Comparison of ENCODE assay signal across 2 cellular contexts in the genomic region with DNA sequence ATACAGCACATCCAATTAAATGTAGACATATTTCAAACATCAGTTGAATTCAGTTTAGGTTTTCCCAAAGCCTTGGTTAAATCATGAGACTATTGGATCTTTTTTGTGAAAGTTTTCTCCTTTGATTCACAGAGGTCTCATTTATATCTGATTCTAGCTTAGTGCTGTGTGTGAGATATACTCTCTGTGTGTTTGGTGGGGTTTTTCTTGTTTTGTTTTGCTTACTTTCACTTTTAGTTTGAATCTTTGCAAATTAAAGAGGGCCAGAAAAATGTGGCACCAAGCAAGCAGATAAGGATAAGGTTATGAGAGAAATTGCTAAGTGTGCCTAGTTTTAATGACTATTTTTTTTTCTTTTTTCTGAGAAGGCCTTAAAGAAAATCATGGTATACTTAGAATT.
TF ChIP-seq lines count a peak whose summit lies in the region.

No MANE protein-coding gene starts in this region.

TF ChIP-seq in GM12878, 131 proteins besides CTCF, POLR2A, EP300 and RAD21 (continued from another document):
- TF ChIP-seq, protein P1, sequence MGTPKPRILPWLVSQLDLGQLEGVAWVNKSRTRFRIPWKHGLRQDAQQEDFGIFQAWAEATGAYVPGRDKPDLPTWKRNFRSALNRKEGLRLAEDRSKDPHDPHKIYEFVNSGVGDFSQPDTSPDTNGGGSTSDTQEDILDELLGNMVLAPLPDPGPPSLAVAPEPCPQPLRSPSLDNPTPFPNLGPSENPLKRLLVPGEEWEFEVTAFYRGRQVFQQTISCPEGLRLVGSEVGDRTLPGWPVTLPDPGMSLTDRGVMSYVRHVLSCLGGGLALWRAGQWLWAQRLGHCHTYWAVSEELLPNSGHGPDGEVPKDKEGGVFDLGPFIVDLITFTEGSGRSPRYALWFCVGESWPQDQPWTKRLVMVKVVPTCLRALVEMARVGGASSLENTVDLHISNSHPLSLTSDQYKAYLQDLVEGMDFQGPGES (IDR thresholded peaks at IDR 0.05) = no peak
- no peak for TF ChIP-seq SUZ12 (IDR thresholded peaks at IDR 0.05; ENCODE audit: unreplicated experiment)

TF ChIP-seq in WTC11, 78 proteins besides CTCF, POLR2A, EP300 and RAD21 (continued from another document):
- no peak for TF ChIP-seq PRRX2 (CRISPR knock-in tag; IDR thresholded peaks at IDR 0.05)
- TF ChIP-seq, protein P2, sequence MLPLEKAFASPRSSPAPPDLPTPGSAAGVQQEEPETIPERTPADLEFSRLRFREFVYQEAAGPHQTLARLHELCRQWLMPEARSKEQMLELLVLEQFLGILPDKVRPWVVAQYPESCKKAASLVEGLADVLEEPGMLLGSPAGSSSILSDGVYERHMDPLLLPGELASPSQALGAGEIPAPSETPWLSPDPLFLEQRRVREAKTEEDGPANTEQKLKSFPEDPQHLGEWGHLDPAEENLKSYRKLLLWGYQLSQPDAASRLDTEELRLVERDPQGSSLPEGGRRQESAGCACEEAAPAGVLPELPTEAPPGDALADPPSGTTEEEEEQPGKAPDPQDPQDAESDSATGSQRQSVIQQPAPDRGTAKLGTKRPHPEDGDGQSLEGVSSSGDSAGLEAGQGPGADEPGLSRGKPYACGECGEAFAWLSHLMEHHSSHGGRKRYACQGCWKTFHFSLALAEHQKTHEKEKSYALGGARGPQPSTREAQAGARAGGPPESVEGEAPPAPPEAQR (CRISPR knock-in tag; IDR thresholded peaks at IDR 0.05) = no peak
- no peak for TF ChIP-seq ESRRA (CRISPR knock-in tag; IDR thresholded peaks at IDR 0.05; ENCODE audit: borderline replicate concordance)
- TF ChIP-seq GTF2I (CRISPR knock-in tag; conservative IDR thresholded peaks at IDR 0.05) = no peak
- TF ChIP-seq TEAD4 (CRISPR knock-in tag; IDR thresholded peaks at IDR 0.05) = no peak
- TF ChIP-seq, protein P3, sequence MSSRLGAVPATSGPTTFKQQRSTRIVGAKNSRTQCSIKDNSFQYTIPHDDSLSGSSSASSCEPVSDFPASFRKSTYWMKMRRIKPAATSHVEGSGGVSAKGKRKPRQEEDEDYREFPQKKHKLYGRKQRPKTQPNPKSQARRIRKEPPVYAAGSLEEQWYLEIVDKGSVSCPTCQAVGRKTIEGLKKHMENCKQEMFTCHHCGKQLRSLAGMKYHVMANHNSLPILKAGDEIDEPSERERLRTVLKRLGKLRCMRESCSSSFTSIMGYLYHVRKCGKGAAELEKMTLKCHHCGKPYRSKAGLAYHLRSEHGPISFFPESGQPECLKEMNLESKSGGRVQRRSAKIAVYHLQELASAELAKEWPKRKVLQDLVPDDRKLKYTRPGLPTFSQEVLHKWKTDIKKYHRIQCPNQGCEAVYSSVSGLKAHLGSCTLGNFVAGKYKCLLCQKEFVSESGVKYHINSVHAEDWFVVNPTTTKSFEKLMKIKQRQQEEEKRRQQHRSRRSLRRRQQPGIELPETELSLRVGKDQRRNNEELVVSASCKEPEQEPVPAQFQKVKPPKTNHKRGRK (CRISPR knock-in tag; IDR thresholded peaks at IDR 0.05; ENCODE audit: borderline replicate concordance) = no peak
- TF ChIP-seq CREM (CRISPR knock-in tag; IDR thresholded peaks at IDR 0.05) = no peak
- TF ChIP-seq, protein P4, sequence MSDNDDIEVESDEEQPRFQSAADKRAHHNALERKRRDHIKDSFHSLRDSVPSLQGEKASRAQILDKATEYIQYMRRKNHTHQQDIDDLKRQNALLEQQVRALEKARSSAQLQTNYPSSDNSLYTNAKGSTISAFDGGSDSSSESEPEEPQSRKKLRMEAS (CRISPR knock-in tag; IDR thresholded peaks at IDR 0.05) = no peak
- TF ChIP-seq ZNF317 (CRISPR knock-in tag; IDR thresholded peaks at IDR 0.05; ENCODE audit: borderline replicate concordance, low read depth) = no peak
- no peak for TF ChIP-seq KAT7 (CRISPR knock-in tag; IDR thresholded peaks at IDR 0.05; ENCODE audit: borderline replicate concordance)
- no peak for TF ChIP-seq ZNF232 (CRISPR knock-in tag; IDR thresholded peaks at IDR 0.05)
- no peak for TF ChIP-seq CBFB (CRISPR knock-in tag; IDR thresholded peaks at IDR 0.05; ENCODE audit: low read depth)
- TF ChIP-seq NFATC4 (CRISPR knock-in tag; IDR thresholded peaks at IDR 0.05) = no peak
- no peak for TF ChIP-seq GABPB1 (CRISPR knock-in tag; IDR thresholded peaks at IDR 0.05)
- no peak for TF ChIP-seq NFYB (CRISPR knock-in tag; conservative IDR thresholded peaks at IDR 0.05; ENCODE audit: low read depth)
- TF ChIP-seq JAZF1 (CRISPR knock-in tag; IDR thresholded peaks at IDR 0.05) = no peak
